Comparison of ENCODE assay signal across 27 cellular contexts in genomic region chr3:55984631-55985030, GRCh38.
A peak's percentile ranks its signal among the peaks of the same experiment; 100 is the strongest.
DNase-seq lines count a peak whose midpoint lies in the region; ATAC-seq, FAIRE-seq and TF ChIP-seq lines count a peak whose summit lies in the region.
"Had no signal": no experiment of that assay in that cellular context is flagged by ENCODE, and none has a peak within 500 bp of the region (broad histone marks: within the 10 kb centered on the region; RNA-seq: fewer than 3 reads in every experiment).

No MANE protein-coding gene starts in this region.

- DNase-seq in EH (ENCODE audit: low read depth) (peak; percentile 60), RPMI7951 (ENCODE audit: low read depth) (peak; percentile 53), mesendoderm (peak; percentile 35), urothelium cell line (ENCODE audit: low spot score) (peak; percentile 11), endothelial cell (ENCODE audit: low spot score) (no peak), HuH-7.5 (ENCODE audit: low spot score) (no peak), T-cell (no peak)
- DNase-seq in effector memory CD4-positive, alpha-beta T cell: no peak
- DNase-seq: ACHN; C1 segment of cervical spinal cord; CD4-positive, alpha-beta memory T cell; COR-L47; DMS53; GM23248; H7; HFFc6; Kasumi-1; MG63; NCI-H2029 treated with DMSO at 0.1 percent for 48 hours; NCI-H2227 treated with DMSO at 0.1 percent for 48 hours; NCI-H526 treated with DMSO at 0.1 percent for 48 hours; SHP77 had no signal

- H3K4ac ChIP-seq in mesendoderm (ENCODE audit: low read depth, low read length): no peak overlapping the region

- no peak overlapping the region for H3K23ac ChIP-seq in mesendoderm (ENCODE audit: low read length)

- no peaks in the 10 kb centered on the region for H3K36me3 ChIP-seq in mesendoderm (ENCODE audit: control insufficient read depth, insufficient read depth, low read length)
- H3K36me3 ChIP-seq in effector memory CD4-positive, alpha-beta T cell (ENCODE audit: control insufficient read depth, insufficient read depth, low read length): no peaks in the 10 kb centered on the region
- H3K36me3 ChIP-seq: MG63 had no signal

- H3K79me1 ChIP-seq in mesendoderm (ENCODE audit: low read length): no peaks in the 10 kb centered on the region

- TF ChIP-seq CTCF in endothelial cell (IDR thresholded peaks at IDR 0.05; ENCODE audit: unreplicated experiment): no peak

- FAIRE-seq in urothelium cell line (lab: Jason Lieb, UNC): no peak
- FAIRE-seq: GM12892, GM19239, HepG2, K562 had no signal

- no peak overlapping the region for H3K9ac ChIP-seq in mesendoderm (ENCODE audit: low read length)
- H3K9ac ChIP-seq: GM23248 had no signal

- no peak overlapping the region for H3K27ac ChIP-seq in mesendoderm (ENCODE audit: low read depth, low read length)
- no peak overlapping the region for H3K27ac ChIP-seq in effector memory CD4-positive, alpha-beta T cell (ENCODE audit: insufficient read depth, low read length, poor library complexity, severe bottlenecking)
- H3K27ac ChIP-seq: GM23248, RWPE1 had no signal

- no peaks in the 10 kb centered on the region for H3K79me2 ChIP-seq in mesendoderm (ENCODE audit: control insufficient read depth, insufficient read depth, low read length)

- no peak overlapping the region for H3K56ac ChIP-seq in mesendoderm (ENCODE audit: low read length)

- no peaks in the 10 kb centered on the region for H3K9me3 ChIP-seq in effector memory CD4-positive, alpha-beta T cell (ENCODE audit: control insufficient read depth, low read length)
- H3K9me3 ChIP-seq: MG63 had no signal

- H3K27me3 ChIP-seq in mesendoderm (ENCODE audit: insufficient read depth, low read length, poor library complexity): no peaks in the 10 kb centered on the region
- no peaks in the 10 kb centered on the region for H3K27me3 ChIP-seq in effector memory CD4-positive, alpha-beta T cell (replicated peaks; ENCODE audit: control insufficient read depth, insufficient read depth, low read length, poor library complexity, severe bottlenecking)
- H3K27me3 ChIP-seq: MG63 had no signal

- CTCF ChIA-PET in T-cell (lab: Charles Lee): no interaction called here

- H4K5ac ChIP-seq in mesendoderm (ENCODE audit: low read length): no peak overlapping the region

- no peak overlapping the region for H2BK120ac ChIP-seq in mesendoderm (ENCODE audit: low read depth, low read length)

- H2AK5ac ChIP-seq in mesendoderm (ENCODE audit: low read length): no peak overlapping the region

- H4K8ac ChIP-seq in mesendoderm (ENCODE audit: low read depth, low read length): no peak overlapping the region

- no peak overlapping the region for H2BK15ac ChIP-seq in mesendoderm (replicated peaks; ENCODE audit: low read depth)

- H3K27ac Mint-ChIP-seq in endothelial cell (ENCODE audit: unreplicated experiment) (no peak overlapping the region), T-cell (no peak overlapping the region)
- H3K27ac Mint-ChIP-seq: CD4-positive, alpha-beta memory T cell; HFFc6 had no signal

- no peaks in the 10 kb centered on the region for H3K4me1 ChIP-seq in mesendoderm (ENCODE audit: control insufficient read depth, low read depth, low read length)
- H3K4me1 ChIP-seq in effector memory CD4-positive, alpha-beta T cell (ENCODE audit: control insufficient read depth, insufficient read depth, low read length, poor library complexity, severe bottlenecking): no peaks in the 10 kb centered on the region

- no peak for ATAC-seq in T-cell (replicated peaks in 1 of 4)
- ATAC-seq: HepG2, K562 had no signal

- no peak overlapping the region for H2BK5ac ChIP-seq in mesendoderm (ENCODE audit: low read length)

- H3K4me3 Mint-ChIP-seq in endothelial cell (ENCODE audit: unreplicated experiment): no peak overlapping the region
- H3K4me3 Mint-ChIP-seq in T-cell: no peak overlapping the region
- H3K4me3 Mint-ChIP-seq: CD4-positive, alpha-beta memory T cell; HFFc6 had no signal

- H3K4me1 Mint-ChIP-seq in endothelial cell (ENCODE audit: unreplicated experiment): peaks cover 20% of the 10 kb centered on the region
- H3K4me1 Mint-ChIP-seq in T-cell: no peaks in the 10 kb centered on the region
- H3K4me1 Mint-ChIP-seq: CD4-positive, alpha-beta memory T cell had no signal

- H3K4me2 ChIP-seq in mesendoderm (ENCODE audit: low read length): no peak overlapping the region

- H3K27me3 Mint-ChIP-seq in endothelial cell (ENCODE audit: unreplicated experiment) (no peaks in the 10 kb centered on the region), T-cell (no peaks in the 10 kb centered on the region)
- H3K27me3 Mint-ChIP-seq: CD4-positive, alpha-beta memory T cell had no signal

- H3K4me3 ChIP-seq in mesendoderm (ENCODE audit: low read length): no peak overlapping the region
- H3K4me3 ChIP-seq in effector memory CD4-positive, alpha-beta T cell (ENCODE audit: insufficient read depth, low read depth, low read length, poor library complexity, severe bottlenecking): no peak overlapping the region
- H3K4me3 ChIP-seq: GM23248, K562, MG63 had no signal

- H3K9me3 Mint-ChIP-seq in endothelial cell (ENCODE audit: unreplicated experiment): no peaks in the 10 kb centered on the region
- H3K9me3 Mint-ChIP-seq in T-cell: peaks cover 0 to 5% (median 0%) of the 10 kb centered on the region in 3 donors

- WGBS in mesendoderm (ENCODE audit: extremely low coverage, insufficient coverage, low lambda C conversion rate): no CpG with 5 or more reads among the region's 5 CpGs

- no peaks in the 10 kb centered on the region for H3K36me3 Mint-ChIP-seq in endothelial cell (ENCODE audit: low read depth, unreplicated experiment)
- H3K36me3 Mint-ChIP-seq in T-cell: no peaks in the 10 kb centered on the region
- H3K36me3 Mint-ChIP-seq: CD4-positive, alpha-beta memory T cell had no signal

- POLR2A ChIA-PET in T-cell (lab: Charles Lee): no interaction called here

- no peak overlapping the region for H3K18ac ChIP-seq in mesendoderm (ENCODE audit: low read length)

Comparison
In these comparisons a context has a peak if more than half of its experiments do, and no peak if none do; other contexts are left out.
1. DNase-seq: peak in EH (single experiment), RPMI7951 (single experiment), mesendoderm (single experiment) and urothelium cell line (single experiment); none in endothelial cell (single experiment), effector memory CD4-positive, alpha-beta T cell (0 of 3), HuH-7.5 (single experiment) and T-cell (0 of 34).